Comparison of ENCODE assay signal across 8 cellular contexts in the genomic region with DNA sequence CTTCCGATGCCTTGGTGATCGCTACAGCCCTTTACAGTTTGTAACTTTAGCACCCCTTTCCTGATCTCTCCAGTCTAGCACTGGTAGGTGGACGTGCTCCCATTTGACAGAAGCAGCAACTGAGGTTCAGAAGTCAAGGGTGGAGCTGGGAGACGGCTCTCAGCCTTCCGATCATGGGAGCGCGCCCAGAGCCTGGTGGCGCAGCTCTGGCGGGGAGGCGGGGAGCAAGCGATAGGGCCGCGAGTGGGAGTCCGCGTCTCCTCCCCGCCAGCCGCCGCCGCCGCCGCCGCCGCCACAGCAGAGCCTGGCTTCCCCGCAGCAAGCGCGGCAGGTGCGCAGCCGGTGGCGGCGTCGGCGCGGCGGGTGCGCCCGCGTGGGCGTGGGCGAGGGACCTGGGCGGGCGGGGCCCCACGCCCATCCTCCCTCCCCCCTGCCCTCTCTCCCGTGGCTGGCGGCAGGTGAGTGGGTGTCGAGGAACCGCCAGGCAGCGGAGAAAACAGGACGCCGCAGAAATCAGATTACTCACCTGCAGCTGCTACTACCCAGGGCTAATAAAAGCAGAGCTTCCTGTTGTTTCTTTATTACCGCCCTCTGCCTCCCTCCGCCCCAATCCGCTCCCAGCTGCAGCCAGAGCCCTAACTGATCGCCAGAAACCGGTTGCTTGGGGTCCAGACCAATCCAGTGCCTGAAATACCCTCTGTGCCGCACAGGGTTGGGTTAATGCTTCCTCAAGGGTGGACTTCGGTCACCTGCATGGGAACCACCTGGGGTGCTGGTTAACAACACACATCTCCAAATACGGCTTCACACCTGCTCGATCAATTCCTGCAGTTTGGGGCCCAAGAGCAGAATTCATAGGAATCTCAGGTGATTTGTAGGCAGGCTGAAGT.
A peak's percentile ranks its signal among the peaks of the same experiment; 100 is the strongest.
DNase-seq lines count a peak whose midpoint lies in the region; ATAC-seq lines count a peak whose summit lies in the region.

No MANE protein-coding gene starts in this region.

- no peaks in the 10 kb centered on the region for H3K36me3 ChIP-seq in naive thymus-derived CD4-positive, alpha-beta T cell (ENCODE audit: control insufficient read depth in 2 of 3, insufficient read depth in 3 of 3, low read length in 3 of 3)

- CTCF ChIA-PET in naive thymus-derived CD4-positive, alpha-beta T cell (lab: Charles Lee): interaction anchor here (0.6 to 6.9 kb wide), 11 partner anchors 12 to 75 kb away, joined by 3 to 71 read pairs (median 6); a partner anchor contains a TSS

- intact Hi-C loops in dendritic cell treated with granulocyte-macrophage colony-stimulating factor and Interleukin-4, amounts not matched to agents 40 ng/mL and 50 ng/mL, for 4 days (cut with micrococcal nuclease): no loop called here
- intact Hi-C loops in naive thymus-derived CD4-positive, alpha-beta T cell (cut with micrococcal nuclease): loop anchor here (1.0 to 10.0 kb wide), 9 partner anchors 8 to 885 kb away; a partner anchor contains a TSS

- no peaks in the 10 kb centered on the region for H3K9me3 Mint-ChIP-seq in dendritic cell treated with granulocyte-macrophage colony-stimulating factor and Interleukin-4, amounts not matched to agents 40 ng/mL and 50 ng/mL, for 4 days
- H3K9me3 Mint-ChIP-seq in naive thymus-derived CD4-positive, alpha-beta T cell: peaks cover 0 to 2% (median 0%) of the 10 kb centered on the region in 11 donors

- H3K27me3 ChIP-seq in naive thymus-derived CD4-positive, alpha-beta T cell (ENCODE audit: control insufficient read depth in 2 of 2, insufficient read depth in 2 of 2, low read length in 2 of 2): no peaks in the 10 kb centered on the region

- H3K4me3 Mint-ChIP-seq in dendritic cell treated with granulocyte-macrophage colony-stimulating factor and Interleukin-4, amounts not matched to agents 40 ng/mL and 50 ng/mL, for 4 days: peak overlapping the region; percentile 39
- H3K4me3 Mint-ChIP-seq in naive thymus-derived CD4-positive, alpha-beta T cell: peak overlapping the region; percentile 63 to 85 (median 78)

- H3K9me3 ChIP-seq in naive thymus-derived CD4-positive, alpha-beta T cell (ENCODE audit: control insufficient read depth in 2 of 3, low read length in 3 of 3): no peaks in the 10 kb centered on the region

- peaks cover 45 to 79% of the 10 kb centered on the region in 2 donors for H3K4me1 ChIP-seq in naive thymus-derived CD4-positive, alpha-beta T cell (ENCODE audit: control insufficient read depth in 2 of 2, insufficient read depth in 2 of 2, low read length in 2 of 2)

- H3K4me1 Mint-ChIP-seq in dendritic cell treated with granulocyte-macrophage colony-stimulating factor and Interleukin-4, amounts not matched to agents 40 ng/mL and 50 ng/mL, for 4 days (ENCODE audit: low read depth): no peaks in the 10 kb centered on the region
- peaks cover 68 to 97% (median 90%) of the 10 kb centered on the region in 7 donors for H3K4me1 Mint-ChIP-seq in naive thymus-derived CD4-positive, alpha-beta T cell

- peak overlapping the region; percentile 81 for H3K27ac ChIP-seq in naive thymus-derived CD4-positive, alpha-beta T cell (ENCODE audit: low read depth, low read length)

- H3K36me3 Mint-ChIP-seq in dendritic cell treated with granulocyte-macrophage colony-stimulating factor and Interleukin-4, amounts not matched to agents 40 ng/mL and 50 ng/mL, for 4 days (ENCODE audit: low read depth): no peaks in the 10 kb centered on the region
- peaks cover 0 to 8% (median 4%) of the 10 kb centered on the region in 5 donors for H3K36me3 Mint-ChIP-seq in naive thymus-derived CD4-positive, alpha-beta T cell

- ATAC-seq in GM21528 (IDR thresholded peaks at IDR 0.05; ENCODE audit: low FRiP score, unreplicated experiment): peak; percentile 75
- ATAC-seq in naive thymus-derived CD4-positive, alpha-beta T cell: peak; percentile 93
- peak; percentile 61 for ATAC-seq in stimulated activated naive CD8-positive, alpha-beta T cell treated with anti-CD3 and anti-CD28 coated beads, Interleukin-15, Interleukin-2, amounts not matched to agents 100 U/mL and 50 U/mL, for 24 hours

- POLR2A ChIA-PET in naive thymus-derived CD4-positive, alpha-beta T cell (lab: Charles Lee): interaction anchor here (0.7 to 7.5 kb wide), 18 partner anchors 8 to 79 kb away, joined by 3 to 261 read pairs (median 7); a partner anchor contains a TSS

- peaks cover 76% of the 10 kb centered on the region for H3K27me3 Mint-ChIP-seq in dendritic cell treated with granulocyte-macrophage colony-stimulating factor and Interleukin-4, amounts not matched to agents 40 ng/mL and 50 ng/mL, for 4 days
- H3K27me3 Mint-ChIP-seq in naive thymus-derived CD4-positive, alpha-beta T cell: peaks cover 0 to 11% (median 0%) of the 10 kb centered on the region in 5 donors

- peak overlapping the region; percentile 65 for H3K4me3 ChIP-seq in naive thymus-derived CD4-positive, alpha-beta T cell (ENCODE audit: low read length)

- H3K27ac Mint-ChIP-seq in dendritic cell treated with granulocyte-macrophage colony-stimulating factor and Interleukin-4, amounts not matched to agents 40 ng/mL and 50 ng/mL, for 4 days: no peak overlapping the region
- H3K27ac Mint-ChIP-seq in naive thymus-derived CD4-positive, alpha-beta T cell: peak overlapping the region; percentile 84 to 99 (median 97)

- DNase-seq in CD1c-positive myeloid dendritic cell (ENCODE audit: extremely low spot score) (peak; percentile 57), NCI-H1092 treated with DMSO at 0.1 percent for 48 hours (lab: John Stamatoyannopoulos, UW) (peak; percentile 74), NCI-H1694 (lab: John Stamatoyannopoulos, UW) (no peak)
- peak; percentile 81 for DNase-seq in activated CD4-positive, CD25-positive, alpha-beta regulatory T cell treated with anti-CD3 and anti-CD28 coated beads, Interleukin-2, amount 50 U/mL, for 72 hours
- DNase-seq in naive thymus-derived CD4-positive, alpha-beta T cell: peak; percentile 58 to 88 (median 84)
- DNase-seq in stimulated activated naive CD8-positive, alpha-beta T cell treated with anti-CD3 and anti-CD28 coated beads, Interleukin-15, Interleukin-2, amounts not matched to agents 100 U/mL and 50 U/mL, for 24 hours: peak; percentile 79
